ENCODE assay signal across 8 cellular contexts in the genomic region with DNA sequence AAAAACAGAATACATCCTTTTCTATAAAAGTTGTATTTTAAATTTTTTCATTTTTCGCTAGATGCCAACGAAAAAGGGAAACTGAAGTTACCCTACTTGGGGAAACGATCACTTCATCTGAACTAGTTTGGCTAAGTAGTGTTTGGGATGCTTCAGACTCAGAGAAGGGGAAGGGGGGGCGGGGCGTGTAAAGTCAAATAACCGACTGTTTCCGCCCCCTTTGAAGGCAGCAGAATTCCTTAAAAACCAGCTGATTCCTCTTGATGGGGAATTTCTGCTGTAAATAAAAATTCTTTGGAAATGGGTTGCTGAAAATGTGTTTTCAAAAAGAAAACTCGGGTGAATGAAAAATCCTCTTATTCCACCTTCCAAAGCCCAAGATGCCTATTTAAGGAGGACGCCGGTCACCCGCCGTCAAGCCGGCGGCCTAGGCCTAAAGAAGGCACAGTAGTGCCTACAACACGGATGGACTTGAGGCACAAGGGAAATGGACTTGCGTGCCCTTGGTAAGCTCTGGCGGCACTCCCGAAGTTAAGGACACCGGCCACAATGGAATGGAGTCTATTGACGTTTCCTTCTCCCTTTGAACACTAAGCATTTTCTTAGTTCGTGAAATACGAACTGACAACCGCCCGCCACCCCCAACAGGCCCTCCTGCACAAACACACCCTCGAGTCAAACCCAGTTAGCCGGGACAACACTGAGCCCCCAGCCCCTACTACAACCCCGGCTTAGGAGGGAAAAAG. TPM values are rescaled to one million over a fixed set of nuclear protein-coding genes. Genes with fewer than 3 reads are reported as not detected.
DNase-seq lines count a peak whose midpoint lies in the region; ATAC-seq, FAIRE-seq and TF ChIP-seq lines count a peak whose summit lies in the region.

No MANE protein-coding gene starts in this region.

- TF ChIP-seq POLR2A in A549 (IDR thresholded peaks at IDR 0.05; ENCODE audit: low read length), result no peak

- peak overlapping the region; percentile 100 for H3K27ac ChIP-seq in A549
- peak overlapping the region; percentile 84 for H3K27ac ChIP-seq in mesenchymal stem cell (ENCODE audit: low read length, poor library complexity, severe bottlenecking)

- peak overlapping the region; percentile 98 for H3K9ac ChIP-seq in mesenchymal stem cell (ENCODE audit: low read length)

- TF ChIP-seq CTCF in A549 (IDR thresholded peaks at IDR 0.05) (no peak), GM12865 (IDR thresholded peaks at IDR 0.05; ENCODE audit: insufficient read depth, low read depth, low read length, missing control alignments) (no peak)

- no peaks in the 10 kb centered on the region for H3K27me3 ChIP-seq in mesenchymal stem cell (ENCODE audit: control insufficient read depth in 1 of 2, insufficient read depth in 1 of 2, low read length in 2 of 2)

- H3K4ac ChIP-seq in mesenchymal stem cell (ENCODE audit: low read depth in 1 of 2, low read length in 2 of 2), result peak overlapping the region; percentile 96

- WGBS in A549 (ENCODE audit: missing lambda C conversion rate), result 4% methylated on average over 27 of the region's 27 CpGs
- under 1% methylated on average over 27 of the region's 27 CpGs for WGBS in mesenchymal stem cell

- peaks cover 35% of the 10 kb centered on the region for H3K4me1 Mint-ChIP-seq in activated CD4-positive, alpha-beta memory T cell treated with anti-CD3 and anti-CD28 coated beads for 36 hours (ENCODE audit: low read depth)

- CTCF ChIA-PET in A549 (lab: Yijun Ruan, JAX), result interaction anchor here (0.7 kb wide), 1 partner anchor 216 kb away, joined by 3 read pairs; no protein-coding TSS in a partner anchor
- CTCF ChIA-PET in activated CD4-positive, alpha-beta memory T cell treated with anti-CD3 and anti-CD28 coated beads for 36 hours (lab: Charles Lee), result no interaction called here

- H3K4me3 ChIP-seq in A549, result peak overlapping the region; percentile 93
- peak overlapping the region; percentile 95 for H3K4me3 ChIP-seq in GM12865 (ENCODE audit: low read depth, low read length)
- H3K4me3 ChIP-seq in mesenchymal stem cell (ENCODE audit: insufficient read depth in 1 of 2, low read depth in 1 of 2, low read length in 2 of 2), result peak overlapping the region; percentile 96 to 100

- intact Hi-C loops in activated CD4-positive, alpha-beta memory T cell treated with anti-CD3 and anti-CD28 coated beads for 36 hours (cut with micrococcal nuclease), result loop anchor here (5.0 to 10.0 kb wide), 4 partner anchors 50 to 418 kb away; a partner anchor contains a TSS

- H2BK120ac ChIP-seq in mesenchymal stem cell (ENCODE audit: low read depth, low read length), result peak overlapping the region; percentile 96

- peak overlapping the region; percentile 70 for H3K27ac Mint-ChIP-seq in activated CD4-positive, alpha-beta memory T cell treated with anti-CD3 and anti-CD28 coated beads for 36 hours

- H3K36me3 Mint-ChIP-seq in activated CD4-positive, alpha-beta memory T cell treated with anti-CD3 and anti-CD28 coated beads for 36 hours, result peaks cover 3% of the 10 kb centered on the region

- peak overlapping the region; percentile 3 for H4K91ac ChIP-seq in mesenchymal stem cell (ENCODE audit: low read length)

- peaks cover 9% of the 10 kb centered on the region for H3K79me1 ChIP-seq in mesenchymal stem cell (replicated peaks; ENCODE audit: low read length, poor library complexity, severe bottlenecking)

- peak overlapping the region; percentile 6 to 51 for H3K23ac ChIP-seq in mesenchymal stem cell (ENCODE audit: low read length in 2 of 2)

- TF ChIP-seq EP300 in A549 (IDR thresholded peaks at IDR 0.05), result no peak

- no peak overlapping the region for H2BK15ac ChIP-seq in mesenchymal stem cell (ENCODE audit: low read depth, poor library complexity, severe bottlenecking)

- no peaks in the 10 kb centered on the region for H3K9me3 Mint-ChIP-seq in activated CD4-positive, alpha-beta memory T cell treated with anti-CD3 and anti-CD28 coated beads for 36 hours

- peaks cover 53% of the 10 kb centered on the region for H3K4me1 ChIP-seq in A549
- peaks cover 10% of the 10 kb centered on the region for H3K4me1 ChIP-seq in mesenchymal stem cell (ENCODE audit: control insufficient read depth, insufficient read depth, low read depth, low read length)

- H2AK5ac ChIP-seq in mesenchymal stem cell (ENCODE audit: low read length, severe bottlenecking), result no peak overlapping the region

- H3K14ac ChIP-seq in mesenchymal stem cell (ENCODE audit: low read length in 2 of 2), result peak overlapping the region; percentile 43 to 91

- H2AFZ ChIP-seq in mesenchymal stem cell (ENCODE audit: low read depth, low read length), result no peak overlapping the region

- POLR2A ChIA-PET in A549 (lab: Yijun Ruan, JAX), result interaction anchor here (0.8 kb wide), 1 partner anchor 88 kb away, joined by 3 read pairs; a partner anchor contains a TSS
- POLR2A ChIA-PET in activated CD4-positive, alpha-beta memory T cell treated with anti-CD3 and anti-CD28 coated beads for 36 hours (lab: Charles Lee), result no interaction called here

- H2BK5ac ChIP-seq in mesenchymal stem cell (ENCODE audit: low read depth, low read length, poor library complexity, severe bottlenecking), result no peak overlapping the region

- TF ChIP-seq RAD21 in A549 (conservative IDR thresholded peaks at IDR 0.05 in 1 of 2, IDR thresholded peaks at IDR 0.05 in 1 of 2), result no peak

- peak overlapping the region; percentile 87 for H3K4me3 Mint-ChIP-seq in activated CD4-positive, alpha-beta memory T cell treated with anti-CD3 and anti-CD28 coated beads for 36 hours

- DNase-seq in A549 (ENCODE audit: low read depth in 1 of 2, low spot score in 1 of 2) (peak; percentile 52 to 85), GM12865 (ENCODE audit: low read depth) (peak; percentile 72), NCI-H2196 (lab: John Stamatoyannopoulos, UW; ENCODE audit: unreplicated experiment) (peak; percentile 55), epidermal melanocyte (ENCODE audit: insufficient read length, low spot score) (peak; percentile 49), mesenchymal stem cell (peak; percentile 74), superior temporal gyrus (ENCODE audit: extremely low spot score) (peak; percentile 60)
- peak; percentile 43 for DNase-seq in activated CD4-positive, alpha-beta memory T cell treated with anti-CD3 and anti-CD28 coated beads for 36 hours

- no peak overlapping the region for H2BK12ac ChIP-seq in mesenchymal stem cell (ENCODE audit: low read length in 2 of 2)

- no peaks in the 10 kb centered on the region for H3K36me3 ChIP-seq in mesenchymal stem cell (ENCODE audit: control insufficient read depth in 1 of 2, insufficient read depth in 2 of 2, low read depth in 1 of 2, low read length in 2 of 2)

- H3K9me3 ChIP-seq in A549 (no peaks in the 10 kb centered on the region), mesenchymal stem cell (ENCODE audit: control insufficient read depth, low read length) (no peaks in the 10 kb centered on the region)

- no peaks in the 10 kb centered on the region for H3K27me3 Mint-ChIP-seq in activated CD4-positive, alpha-beta memory T cell treated with anti-CD3 and anti-CD28 coated beads for 36 hours

- ATAC-seq in A549, result peak in 1 of 2 experiments; percentile 43; a peak in 3 of 6 replicates
- ATAC-seq in GM18868 (IDR thresholded peaks at IDR 0.05; ENCODE audit: unreplicated experiment), result no peak

- no peak overlapping the region for H4K8ac ChIP-seq in mesenchymal stem cell (ENCODE audit: low read length)

- FAIRE-seq in A549 (lab: Jason Lieb, UNC), result no peak

- H3K18ac ChIP-seq in mesenchymal stem cell (ENCODE audit: low read depth in 1 of 2, low read length in 2 of 2), result peak overlapping the region; percentile 37 to 98

- H3K4me2 ChIP-seq in A549 (peak overlapping the region; percentile 88), mesenchymal stem cell (ENCODE audit: low read length, poor library complexity, severe bottlenecking) (peak overlapping the region; percentile 91)

TF ChIP-seq in A549, 52 proteins besides CTCF, POLR2A, EP300 and RAD21:
- TF ChIP-seq NFE2L2 (conservative IDR thresholded peaks at IDR 0.05; ENCODE audit: low read length) (no peak), RFX5 (IDR thresholded peaks at IDR 0.05) (no peak), CEBPB (IDR thresholded peaks at IDR 0.05) (no peak), HOXB13 (CRISPR knock-in tag; IDR thresholded peaks at IDR 0.05; ENCODE audit: low read depth) (no peak), MYC (IDR thresholded peaks at IDR 0.05; ENCODE audit: borderline replicate concordance, low read length) (no peak), PHF8 (IDR thresholded peaks at IDR 0.05; ENCODE audit: borderline replicate concordance, low read depth) (no peak)
- TF ChIP-seq, protein P1, sequence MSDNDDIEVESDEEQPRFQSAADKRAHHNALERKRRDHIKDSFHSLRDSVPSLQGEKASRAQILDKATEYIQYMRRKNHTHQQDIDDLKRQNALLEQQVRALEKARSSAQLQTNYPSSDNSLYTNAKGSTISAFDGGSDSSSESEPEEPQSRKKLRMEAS (IDR thresholded peaks at IDR 0.05), result peak; percentile 15; the same call in 1 of the 2 replicates
TF ChIP-seq in A549: peak in this region for 1.

RNA-seq across cellular contexts. Expression of a gene that starts 2.0 kb away (rescaled TPM):
- polyA plus RNA-seq in A549 (2011; rRNA removed), result 24.8 and 42.3 TPM in 2 replicates
- 42.4 and 49.7 TPM in 2 replicates for polyA plus RNA-seq in A549 (2012; cell fraction: cytosol; rRNA removed)
- polyA plus RNA-seq in A549 (2012; cell fraction: nucleus; rRNA removed), result 117 and 160 TPM in 2 replicates
- 29.5 to 31.9 TPM (median 30.6 TPM) in 3 replicates for polyA plus RNA-seq in A549 (2017; fragmentation: RNase III; extraction: RNeasy Plus Mini Kit Qiagen cat#74134 plus additional on column Dnase treatment)
- polyA minus RNA-seq in A549 (2011; rRNA and poly(A)+ RNA removed), result 110 and 112 TPM in 2 replicates
- 10 to 100 TPM; 38.2 to 39.4 TPM for total RNA-seq in activated CD4-positive, alpha-beta memory T cell treated with anti-CD3 and anti-CD28 coated beads for 36 hours
- 58.3 TPM for polyA plus RNA-seq in mesenchymal stem cell (2013, experiment 1 of 2)
- 50.3 TPM for polyA plus RNA-seq in mesenchymal stem cell (2013, experiment 2 of 2)
